In the genomic region with DNA sequence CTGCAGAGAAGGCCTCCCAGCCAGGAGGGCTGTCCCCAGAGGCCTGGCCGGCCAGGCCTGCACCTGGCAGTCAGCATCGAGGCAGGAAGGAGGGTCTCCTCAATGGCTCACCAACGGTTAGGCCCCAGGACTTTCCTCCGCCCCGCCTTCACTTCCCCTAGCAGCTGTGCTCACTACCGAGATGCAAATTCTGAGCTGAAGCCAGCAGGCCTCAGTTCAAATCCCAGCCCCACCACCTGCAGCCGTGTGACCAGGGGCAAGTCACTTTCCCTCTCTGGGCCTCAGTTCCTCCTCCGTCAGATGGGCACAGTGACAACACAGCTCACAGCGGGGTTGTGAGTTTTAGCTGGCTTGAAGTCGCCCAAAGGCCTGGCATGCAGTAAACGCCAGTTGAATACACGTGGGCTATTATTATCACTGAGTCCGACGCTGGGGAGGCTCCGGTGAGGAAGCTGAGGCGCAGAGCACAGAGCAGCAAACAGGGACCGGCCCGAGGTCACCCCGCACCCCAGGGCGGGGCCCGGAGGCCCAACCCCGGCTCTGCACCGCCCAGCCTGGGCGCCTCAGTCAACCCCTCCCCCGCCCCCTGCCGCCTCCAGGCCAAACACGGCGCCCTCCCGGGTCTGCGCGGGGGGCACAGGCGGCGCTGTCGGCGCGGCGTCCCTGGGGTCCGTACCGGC, we compare ENCODE assay signal across 8 cellular contexts. TPM values are rescaled to one million over a fixed set of nuclear protein-coding genes. Genes with fewer than 3 reads are reported as not detected.
DNase-seq lines count a peak whose midpoint lies in the region; ATAC-seq and TF ChIP-seq lines count a peak whose summit lies in the region.

No MANE protein-coding gene starts in this region.

- no peaks in the 10 kb centered on the region for H3K9me3 Mint-ChIP-seq in activated CD8-positive, alpha-beta T cell treated with anti-CD3 and anti-CD28 coated beads, Interleukin-2, amount 10 ng/mL, durations not matched to agents 7 days and 5 days (ENCODE audit: insufficient read depth)
- peaks cover 10% of the 10 kb centered on the region for H3K9me3 Mint-ChIP-seq in glutamatergic neuron (ENCODE audit: unreplicated experiment)

- no peak for TF ChIP-seq CTCF in glutamatergic neuron (IDR thresholded peaks at IDR 0.05; ENCODE audit: partially characterized antibody, unreplicated experiment)

- peaks cover 89% of the 10 kb centered on the region for H3K4me1 Mint-ChIP-seq in activated CD8-positive, alpha-beta T cell treated with anti-CD3 and anti-CD28 coated beads, Interleukin-2, amount 10 ng/mL, durations not matched to agents 7 days and 5 days (ENCODE audit: low read depth)
- H3K4me1 Mint-ChIP-seq in glutamatergic neuron (ENCODE audit: low read depth, unreplicated experiment) = peaks cover 30% of the 10 kb centered on the region

- H3K36me3 Mint-ChIP-seq in activated CD8-positive, alpha-beta T cell treated with anti-CD3 and anti-CD28 coated beads, Interleukin-2, amount 10 ng/mL, durations not matched to agents 7 days and 5 days (ENCODE audit: low read depth) = peaks cover 38% of the 10 kb centered on the region
- no peaks in the 10 kb centered on the region for H3K36me3 Mint-ChIP-seq in glutamatergic neuron (ENCODE audit: unreplicated experiment)

- peak; percentile 65 for DNase-seq in AG20443 (ENCODE audit: low spot score)
- peak; percentile 66 for DNase-seq in NCI-H345 (lab: John Stamatoyannopoulos, UW)
- peak; percentile 78 for DNase-seq in activated CD8-positive, alpha-beta T cell treated with anti-CD3 and anti-CD28 coated beads, Interleukin-2, amount 10 ng/mL, durations not matched to agents 7 days and 5 days
- DNase-seq in glutamatergic neuron = peak; percentile 89
- peak; percentile 85 for DNase-seq in stimulated activated CD4-positive, alpha-beta T cell treated with anti-CD3 and anti-CD28 coated beads, Interleukin-15, amount 100 ng/mL, for 24 hours
- DNase-seq in hypothalamus (lab: John Stamatoyannopoulos, UW) = no peak

- POLR2A ChIA-PET in activated CD8-positive, alpha-beta T cell treated with anti-CD3 and anti-CD28 coated beads, Interleukin-2, amount 10 ng/mL, durations not matched to agents 7 days and 5 days (lab: Charles Lee) = interaction anchor here (0.6 to 10.7 kb wide), 6 partner anchors 11 to 113 kb away, joined by 3 to 148 read pairs (median 9); a partner anchor contains a TSS

- CTCF ChIA-PET in activated CD8-positive, alpha-beta T cell treated with anti-CD3 and anti-CD28 coated beads, Interleukin-2, amount 10 ng/mL, durations not matched to agents 7 days and 5 days (lab: Charles Lee) = interaction anchor here (1.0 to 8.7 kb wide), 3 partner anchors 18 to 46 kb away, joined by 3 to 126 read pairs (median 5); a partner anchor contains a TSS

- peak overlapping the region; percentile 94 for H3K4me3 Mint-ChIP-seq in activated CD8-positive, alpha-beta T cell treated with anti-CD3 and anti-CD28 coated beads, Interleukin-2, amount 10 ng/mL, durations not matched to agents 7 days and 5 days
- H3K4me3 Mint-ChIP-seq in glutamatergic neuron (ENCODE audit: unreplicated experiment) = peak overlapping the region; percentile 88

- peak overlapping the region; percentile 93 for H3K27ac Mint-ChIP-seq in activated CD8-positive, alpha-beta T cell treated with anti-CD3 and anti-CD28 coated beads, Interleukin-2, amount 10 ng/mL, durations not matched to agents 7 days and 5 days
- H3K27ac Mint-ChIP-seq in glutamatergic neuron (ENCODE audit: unreplicated experiment) = peak overlapping the region; percentile 96

- no peaks in the 10 kb centered on the region for H3K27me3 Mint-ChIP-seq in activated CD8-positive, alpha-beta T cell treated with anti-CD3 and anti-CD28 coated beads, Interleukin-2, amount 10 ng/mL, durations not matched to agents 7 days and 5 days (ENCODE audit: low read depth)
- H3K27me3 Mint-ChIP-seq in glutamatergic neuron (ENCODE audit: unreplicated experiment) = peaks cover 16% of the 10 kb centered on the region

- ATAC-seq in GM18511 (IDR thresholded peaks at IDR 0.05; ENCODE audit: unreplicated experiment) (peak; percentile 42), HG02885 (IDR thresholded peaks at IDR 0.05; ENCODE audit: poor library complexity, unreplicated experiment) (peak; percentile 37)
- ATAC-seq in activated CD8-positive, alpha-beta T cell treated with anti-CD3 and anti-CD28 coated beads, Interleukin-2, amount 10 ng/mL, durations not matched to agents 7 days and 5 days = peak; percentile 56

RNA-seq across cellular contexts. Expression of a gene that starts 0.7 kb away (rescaled TPM):
- 10 to 100 TPM; 74.5 to 80.8 TPM for total RNA-seq in activated CD8-positive, alpha-beta T cell treated with anti-CD3 and anti-CD28 coated beads, Interleukin-2, amount 10 ng/mL, durations not matched to agents 7 days and 5 days
- total RNA-seq in glutamatergic neuron (ENCODE audit: unreplicated experiment) = 66.0 TPM

RNA-seq across cellular contexts. Expression of a gene that starts 11.2 kb away (rescaled TPM):
- 10 to 100 TPM; 28.4 to 38.2 TPM for total RNA-seq in activated CD8-positive, alpha-beta T cell treated with anti-CD3 and anti-CD28 coated beads, Interleukin-2, amount 10 ng/mL, durations not matched to agents 7 days and 5 days
- total RNA-seq in glutamatergic neuron (ENCODE audit: unreplicated experiment) = 146 TPM

RNA-seq across cellular contexts. Expression of a gene that starts 18.7 kb away (rescaled TPM):
- 1 to 10 TPM; 2.9 to 3.2 TPM for total RNA-seq in activated CD8-positive, alpha-beta T cell treated with anti-CD3 and anti-CD28 coated beads, Interleukin-2, amount 10 ng/mL, durations not matched to agents 7 days and 5 days
- total RNA-seq in glutamatergic neuron (ENCODE audit: unreplicated experiment) = 1.0 TPM

RNA-seq across cellular contexts. Expression of a gene that starts 23.3 kb away (rescaled TPM):
- total RNA-seq in activated CD8-positive, alpha-beta T cell treated with anti-CD3 and anti-CD28 coated beads, Interleukin-2, amount 10 ng/mL, durations not matched to agents 7 days and 5 days = under 1 TPM; 0.16 to 0.21 TPM
- not detected for total RNA-seq in glutamatergic neuron (ENCODE audit: unreplicated experiment)

RNA-seq across cellular contexts. Expression of a gene that starts 34.6 kb away (rescaled TPM):
- 10 to 100 TPM; 17.1 to 17.7 TPM for total RNA-seq in activated CD8-positive, alpha-beta T cell treated with anti-CD3 and anti-CD28 coated beads, Interleukin-2, amount 10 ng/mL, durations not matched to agents 7 days and 5 days
- total RNA-seq in glutamatergic neuron (ENCODE audit: unreplicated experiment) = 9.4 TPM

Comparison
In these comparisons a context has a peak if more than half of its experiments do, and no peak if none do; other contexts are left out.
1. DNase-seq: peak in AG20443 (single experiment), NCI-H345 (single experiment), activated CD8-positive, alpha-beta T cell treated with anti-CD3 and anti-CD28 coated beads, Interleukin-2, amount 10 ng/mL, durations not matched to agents 7 days and 5 days (single experiment), glutamatergic neuron (single experiment) and stimulated activated CD4-positive, alpha-beta T cell treated with anti-CD3 and anti-CD28 coated beads, Interleukin-15, amount 100 ng/mL, for 24 hours (single experiment); none in hypothalamus (0 of 51).
2. Peak in every context shown above with its lines, with median percentiles within 50 percentile points of each other: ATAC-seq.